Comparison of ENCODE assay signal across 11 cellular contexts in genomic region chr1:97712980-97713379, GRCh38.
"Had no signal": no experiment of that assay in that cellular context is flagged by ENCODE, and none has a peak within 500 bp of the region (broad histone marks: within the 10 kb centered on the region; RNA-seq: fewer than 3 reads in every experiment).

No MANE protein-coding gene starts in this region.

- H3K4me2 ChIP-seq: GM23338 had no signal

- H3K4me3 Mint-ChIP-seq: GM23338, H9, HFFc6 had no signal

- H3K27ac Mint-ChIP-seq: GM23338, H9, HFFc6 had no signal

- H2AFZ ChIP-seq: GM23248, GM23338 had no signal

- H3K9me3 Mint-ChIP-seq: GM23338, H9, HFFc6 had no signal

- DNase-seq: GM23248, GOT3, H7, H9, HCEC 1CT, HFFc6 had no signal

- H3K36me3 ChIP-seq: HAP-1 had no signal

- ATAC-seq: GM23338, HCT116 had no signal

- H3K9me3 ChIP-seq: HAP-1 had no signal

- H3K27ac ChIP-seq: GM23248 had no signal

- FAIRE-seq: H1, H54 had no signal

- H3K4me1 Mint-ChIP-seq: GM23338, H9 had no signal

- H3K4me3 ChIP-seq: GM23248, GM23338, HAP-1 had no signal

- H3K9ac ChIP-seq: GM23248 had no signal

- H3K4me1 ChIP-seq: HAP-1 had no signal
